In genomic region chr17:50177983-50178834, GRCh38 we compare ENCODE assay signal across 8 cellular contexts. TPM values are rescaled to one million over a fixed set of nuclear protein-coding genes. Genes with fewer than 3 reads are reported as not detected.
DNase-seq lines count a peak whose midpoint lies in the region; ATAC-seq and TF ChIP-seq lines count a peak whose summit lies in the region.

No MANE protein-coding gene starts in this region.

- H3K27ac ChIP-seq in muscle layer of colon (ENCODE audit: low read depth, low read length) (peak overlapping the region; percentile 80), testis (peak overlapping the region in 1 of 2 donors; percentile 71)

- DNase-seq in DMS 273 (lab: John Stamatoyannopoulos, UW; ENCODE audit: unreplicated experiment) (peak; percentile 96), HEK293T (ENCODE audit: extremely low spot score) (peak; percentile 80), NCI-H524 (lab: John Stamatoyannopoulos, UW) (peak; percentile 83 to 88), activated T-cell treated with anti-CD3 and anti-CD28 coated beads for 24 hours (ENCODE audit: low read depth) (peak; percentile 32), erythroblast (lab: John Stamatoyannopoulos, UW) (peak; percentile 44 to 50), testis (peak; percentile 73)

- ATAC-seq in HG03565 (IDR thresholded peaks at IDR 0.05; ENCODE audit: unreplicated experiment): no peak

- H3K4me3 ChIP-seq in muscle layer of colon (ENCODE audit: low read depth in 1 of 2, low read length in 2 of 2): peak overlapping the region in 1 of 2 donors; percentile 22
- H3K4me3 ChIP-seq in testis: no peak overlapping the region

- H3K27me3 ChIP-seq in muscle layer of colon (ENCODE audit: control insufficient read depth in 1 of 2, insufficient read depth in 2 of 2, low read length in 2 of 2) (no peaks in the 10 kb centered on the region), testis (no peaks in the 10 kb centered on the region)

- POLR2A ChIA-PET in HEK293T (lab: Yijun Ruan, JAX): interaction anchor here (0.8 to 2.3 kb wide), 13 partner anchors 9 to 312 kb away, joined by 3 to 18 read pairs (median 4); partner anchors contain the start of genes SGCA and XYLT2

- H3K36me3 ChIP-seq in muscle layer of colon (ENCODE audit: insufficient read depth, low read length): no peaks in the 10 kb centered on the region
- no peaks in the 10 kb centered on the region for H3K36me3 ChIP-seq in testis (ENCODE audit: low read depth, missing control alignments)

- H3K9ac ChIP-seq in muscle layer of colon (ENCODE audit: low read length): no peak overlapping the region

- intact Hi-C loops in testis (cut with DNase I; ENCODE audit: low total_unique reads): no loop called here

- H3K4me1 ChIP-seq in muscle layer of colon (ENCODE audit: insufficient read depth, low read length) (peaks cover 43% of the 10 kb centered on the region), testis (peaks cover 33% of the 10 kb centered on the region)

- peak in 2 of 3 experiments; percentile 7 to 24 for TF ChIP-seq CTCF in testis (IDR thresholded peaks at IDR 0.05)

- CTCF ChIA-PET in HEK293T (lab: Yijun Ruan, JAX): interaction anchor here (0.6 to 2.3 kb wide), 15 partner anchors 9 to 197 kb away, joined by 3 to 33 read pairs (median 5); partner anchors contain the start of gene SGCA

- H3K9me3 ChIP-seq in muscle layer of colon (ENCODE audit: low read length) (no peaks in the 10 kb centered on the region), testis (no peaks in the 10 kb centered on the region)

- WGBS in testis, 2 donors: 37 to 50% methylated on average over 8 to 22 of the region's 22 CpGs

- TF ChIP-seq POLR2A in erythroblast (IDR thresholded peaks at IDR 0.05; ENCODE audit: low read length) (no peak), testis (IDR thresholded peaks at IDR 0.05) (no peak)

TF ChIP-seq in HEK293T, 16 proteins besides CTCF, POLR2A, EP300 and RAD21:
- TF ChIP-seq CTBP1 (IDR thresholded peaks at IDR 0.05; ENCODE audit: borderline replicate concordance) (no peak), L3MBTL2 (conservative IDR thresholded peaks at IDR 0.05) (peak; percentile 84; the same call in 1 of the 2 replicates), SP1 (IDR thresholded peaks at IDR 0.05) (no peak), BHLHE40 (IDR thresholded peaks at IDR 0.05; ENCODE audit: borderline replicate concordance) (no peak)

RNA-seq across cellular contexts. Expression of gene SGCA, which starts 12.4 kb away (rescaled TPM):
- 1 to 10 TPM; 2.4 to 7.6 TPM for total RNA-seq in testis
- 33.1 TPM for polyA plus RNA-seq in testis (ENCODE audit: insufficient read depth, low read depth, low replicate concordance)

RNA-seq across cellular contexts. Expression of gene COL1A1, which starts 23.2 kb away (rescaled TPM):
- 10 to 100 TPM; 32.5 to 35.1 TPM for total RNA-seq in testis
- polyA plus RNA-seq in testis (ENCODE audit: insufficient read depth, low read depth, low replicate concordance): 557 TPM

RNA-seq across cellular contexts. Expression of gene PPP1R9B, which starts 27.7 kb away (rescaled TPM):
- total RNA-seq in testis: 10 to 100 TPM; 81.1 to 82.4 TPM
- 49.1 TPM for polyA plus RNA-seq in testis (ENCODE audit: insufficient read depth, low read depth, low replicate concordance)

RNA-seq across cellular contexts. Expression of gene SAMD14, which starts 48.2 kb away (rescaled TPM):
- 1 to 10 TPM; 3.2 to 3.3 TPM for total RNA-seq in testis
- polyA plus RNA-seq in testis (ENCODE audit: insufficient read depth, low read depth, low replicate concordance): 5.2 TPM

Comparison
In these comparisons a context has a peak if more than half of its experiments do, and no peak if none do; other contexts are left out.
1. DNase-seq: peak in every context shown above with its lines; median percentile 96 in DMS 273; 86 in NCI-H524; 80 in HEK293T; 73 in testis; 47 in erythroblast; 32 in activated T-cell treated with anti-CD3 and anti-CD28 coated beads for 24 hours.